In genomic region chr2:135876066-135876711, GRCh38 we compare ENCODE assay signal across 8 cellular contexts. TPM values are rescaled to one million over a fixed set of nuclear protein-coding genes. Genes with fewer than 3 reads are reported as not detected.
DNase-seq lines count a peak whose midpoint lies in the region; ATAC-seq, FAIRE-seq and TF ChIP-seq lines count a peak whose summit lies in the region.

TSS of gene MCM6 (minus strand) at chr2:135876443. CDS start at chr2:135876365, 78 bp downstream.

- peak within 1 kb of the TSS; percentile 93 for H3K4me3 Mint-ChIP-seq in T-helper 1 cell treated with Interleukin-12 subunit alpha and Interleukin-12 subunit beta and Interleukin-4 antibody, amounts not matched to agents 30 μg/mL and 1 μg/mL, for 36 hours

- H3K4me3 ChIP-seq in right atrium auricular region (peak within 1 kb of the TSS; percentile 72), psoas muscle (peak within 1 kb of the TSS; percentile 90)

- no peaks in the 10 kb centered on the region for H3K27me3 Mint-ChIP-seq in T-helper 1 cell treated with Interleukin-12 subunit alpha and Interleukin-12 subunit beta and Interleukin-4 antibody, amounts not matched to agents 30 μg/mL and 1 μg/mL, for 36 hours (ENCODE audit: low read depth)

- peaks cover 21% of the 10 kb centered on the region for H3K36me3 Mint-ChIP-seq in T-helper 1 cell treated with Interleukin-12 subunit alpha and Interleukin-12 subunit beta and Interleukin-4 antibody, amounts not matched to agents 30 μg/mL and 1 μg/mL, for 36 hours (ENCODE audit: low read depth)

- H3K4me1 ChIP-seq in right atrium auricular region (peaks cover 0 to 15% of the 10 kb centered on the region in 2 donors), psoas muscle (no peaks in the 10 kb centered on the region)

- WGBS in psoas muscle, 3 donors, result 0% methylated on average over 54 to 71 of the region's 71 CpGs

- no peaks in the 10 kb centered on the region for H3K36me3 ChIP-seq in right atrium auricular region
- H3K36me3 ChIP-seq in psoas muscle (ENCODE audit: insufficient read depth in 1 of 2, low read depth in 1 of 2), result peaks cover 0 to 14% of the 10 kb centered on the region in 2 donors

- intact Hi-C loops in psoas muscle (cut with DNase I), result no loop called here

- FAIRE-seq in urothelium cell line (lab: Jason Lieb, UNC), result no peak

- H3K27ac Mint-ChIP-seq in T-helper 1 cell treated with Interleukin-12 subunit alpha and Interleukin-12 subunit beta and Interleukin-4 antibody, amounts not matched to agents 30 μg/mL and 1 μg/mL, for 36 hours, result peak within 1 kb of the TSS; percentile 87

- H3K9me3 Mint-ChIP-seq in T-helper 1 cell treated with Interleukin-12 subunit alpha and Interleukin-12 subunit beta and Interleukin-4 antibody, amounts not matched to agents 30 μg/mL and 1 μg/mL, for 36 hours, result no peaks in the 10 kb centered on the region

- peaks cover 30% of the 10 kb centered on the region for H3K4me1 Mint-ChIP-seq in T-helper 1 cell treated with Interleukin-12 subunit alpha and Interleukin-12 subunit beta and Interleukin-4 antibody, amounts not matched to agents 30 μg/mL and 1 μg/mL, for 36 hours (ENCODE audit: low read depth)

- in situ Hi-C loops in GM13977 (cut with MboI; ENCODE audit: low pct_unique_long_range_greater_than_20kb, low sequenced_read_pairs, unreplicated experiment), result no loop called here

- no peaks in the 10 kb centered on the region for H3K27me3 ChIP-seq in right atrium auricular region
- no peaks in the 10 kb centered on the region for H3K27me3 ChIP-seq in psoas muscle (ENCODE audit: insufficient read depth in 3 of 3, low read length in 2 of 3)

- DNase-seq in GM13977 (ENCODE audit: low spot score) (peak; percentile 97), NCI-H1694 (lab: John Stamatoyannopoulos, UW) (peak; percentile 98), amygdala (lab: John Stamatoyannopoulos, UW) (peak; percentile 34 to 95 (median 88)), right atrium auricular region (ENCODE audit: low spot score) (peak; percentile 98), psoas muscle (peak; percentile 97 to 99), urothelium cell line (ENCODE audit: low spot score) (peak; percentile 98)

- peak; percentile 88 for ATAC-seq in HG02884 (IDR thresholded peaks at IDR 0.05; ENCODE audit: unreplicated experiment)
- peak; percentile 99 to 100 (median 100) for ATAC-seq in psoas muscle

- peak within 1 kb of the TSS; percentile 81 to 84 for H3K27ac ChIP-seq in right atrium auricular region
- H3K27ac ChIP-seq in psoas muscle, result peak within 1 kb of the TSS; percentile 85

- no peaks in the 10 kb centered on the region for H3K9me3 ChIP-seq in right atrium auricular region
- H3K9me3 ChIP-seq in psoas muscle, result no peaks in the 10 kb centered on the region

- TF ChIP-seq CTCF in GM13977 (IDR thresholded peaks at IDR 0.05; ENCODE audit: extremely low read depth, insufficient read depth, missing control alignments) (no peak), right atrium auricular region (IDR thresholded peaks at IDR 0.05) (peak in 1 of 2 donors; percentile 36), psoas muscle (IDR thresholded peaks at IDR 0.05) (peak; percentile 24)

RNA-seq across cellular contexts. Expression of gene MCM6, which starts in this region (rescaled TPM):
- 1 to 10 TPM; 3.2 to 4.4 TPM for total RNA-seq in right atrium auricular region
- 1 to 10 TPM; 6.0 to 9.4 (median 6.3) TPM for total RNA-seq in psoas muscle
- 1 to 10 TPM; 3.3 to 4.9 (median 4.5) TPM for polyA plus RNA-seq in psoas muscle

Comparison
In these comparisons a context has a peak if more than half of its experiments do, and no peak if none do; other contexts are left out.
1. Peak in every context shown above with its lines: DNase-seq, ATAC-seq, H3K4me3 ChIP-seq and H3K27ac ChIP-seq.